In genomic region chr7:137579913-137580640, GRCh38 we compare ENCODE assay signal across 15 cellular contexts.
DNase-seq lines count a peak whose midpoint lies in the region; ATAC-seq and TF ChIP-seq lines count a peak whose summit lies in the region.
"Had no signal": no experiment of that assay in that cellular context is flagged by ENCODE, and none has a peak within 500 bp of the region (broad histone marks: within the 10 kb centered on the region; RNA-seq: fewer than 3 reads in every experiment).

No MANE protein-coding gene starts in this region.

- peak overlapping the region; percentile 48 for H3K27ac ChIP-seq in AG04450 (ENCODE audit: low read depth, low read length)
- H3K27ac ChIP-seq in mammary epithelial cell (ENCODE audit: insufficient read depth, low read depth, low read length): peak overlapping the region; percentile 70
- H3K27ac ChIP-seq in stomach: no peak overlapping the region
- no peak overlapping the region for H3K27ac ChIP-seq in upper lobe of right lung

- in situ Hi-C loops in mammary epithelial cell (cut with MboI; ENCODE audit: low sequenced_read_pairs in 2 of 2): loop anchor here in 1 of 2 donors (25.0 kb wide), 1 partner anchor 418 kb away; no protein-coding TSS in a partner anchor

- no peak for TF ChIP-seq EP300 in stomach (IDR thresholded peaks at IDR 0.05)

- no peak for TF ChIP-seq POLR2A in stomach (IDR thresholded peaks at IDR 0.05)

- dilution Hi-C loops in mammary epithelial cell (cut with HindIII; ENCODE audit: low sequenced_read_pairs): no loop called here

- peak overlapping the region; percentile 60 for H3K4me2 ChIP-seq in mammary epithelial cell (ENCODE audit: insufficient read depth, low read depth, low read length)

- H3K9ac ChIP-seq in mammary epithelial cell (ENCODE audit: insufficient read depth, low read length): no peak overlapping the region

- H3K4me1 ChIP-seq in mammary epithelial cell (ENCODE audit: insufficient read depth, low read length) (peaks cover 30% of the 10 kb centered on the region), stomach (no peaks in the 10 kb centered on the region), upper lobe of right lung (no peaks in the 10 kb centered on the region)

- no peak for ATAC-seq in upper lobe of right lung
- ATAC-seq: stimulated activated naive B cell treated with anti-CD40 and anti-IgM and Interleukin-4, amounts not matched to agents 10 μg/mL and 1 μg/mL and 100 μg/mL, for 72 hours had no signal

- BruUV-seq in mammary epithelial cell (replicated peaks; lab: Mats Ljungman, UMichigan): TSS peak; percentile 80

- no peak for TF ChIP-seq CTCF in AG04450 (IDR thresholded peaks at IDR 0.05; ENCODE audit: low read depth, low read length)
- no peak for TF ChIP-seq CTCF in mammary epithelial cell (conservative IDR thresholded peaks at IDR 0.05 in 1 of 2, IDR thresholded peaks at IDR 0.05 in 1 of 2; ENCODE audit: extremely low read depth in 1 of 2, insufficient read depth in 1 of 2, low read depth in 1 of 2, low read length in 2 of 2)
- TF ChIP-seq CTCF in stomach (IDR thresholded peaks at IDR 0.05): no peak
- TF ChIP-seq CTCF in upper lobe of right lung (IDR thresholded peaks at IDR 0.05): no peak

- CTCF ChIA-PET in AG04450 (lab: Charles Lee) (interaction anchor here (1.3 to 3.3 kb wide), 7 partner anchors 10 to 411 kb away, joined by 3 to 19 read pairs (median 6); no protein-coding TSS in a partner anchor), mammary epithelial cell (lab: Charles Lee; ENCODE audit: low non-redundant PET) (interaction anchor here (0.6 to 0.7 kb wide), 3 partner anchors 92 to 1918 kb away, joined by 3 to 4 read pairs (median 3); partner anchors contain the start of gene STMP1)

- peak; percentile 65 for DNase-seq in AG04450 (ENCODE audit: low read depth, low spot score)
- peak; percentile 91 for DNase-seq in M059J (ENCODE audit: low read depth)
- DNase-seq in mammary epithelial cell: peak; percentile 83
- peak; percentile 89 for DNase-seq in kidney glomerular epithelial cell (lab: John Stamatoyannopoulos, UW)
- DNase-seq in nucleus accumbens (lab: John Stamatoyannopoulos, UW): no peak
- DNase-seq in stomach: no peak
- no peak for DNase-seq in ureter (ENCODE audit: low spot score)
- DNase-seq in upper lobe of right lung: no peak
- DNase-seq: AML-193; aorta; erythroblast; islet precursor cell; NCI-H2029; stimulated activated naive B cell treated with anti-CD40 and anti-IgM and Interleukin-4, amounts not matched to agents 10 μg/mL and 1 μg/mL and 100 μg/mL, for 72 hours; T-helper 9 cell had no signal

- H3K36me3 ChIP-seq in mammary epithelial cell (ENCODE audit: insufficient read depth, low read length) (no peaks in the 10 kb centered on the region), stomach (no peaks in the 10 kb centered on the region), upper lobe of right lung (no peaks in the 10 kb centered on the region)

- H3K4me3 ChIP-seq in AG04450 (ENCODE audit: low read depth, low read length) (no peak overlapping the region), mammary epithelial cell (replicated peaks in 1 of 3; ENCODE audit: insufficient read depth in 1 of 3, low read depth in 2 of 3, low read length in 3 of 3) (no peak overlapping the region), stomach (no peak overlapping the region), upper lobe of right lung (no peak overlapping the region)

- H3K9me3 ChIP-seq in AG04450 (ENCODE audit: control insufficient read depth, insufficient read depth, low read length) (no peaks in the 10 kb centered on the region), mammary epithelial cell (replicated peaks; ENCODE audit: insufficient read depth, low read length) (no peaks in the 10 kb centered on the region), stomach (no peaks in the 10 kb centered on the region), upper lobe of right lung (no peaks in the 10 kb centered on the region)

- no peaks in the 10 kb centered on the region for H3K79me2 ChIP-seq in mammary epithelial cell (ENCODE audit: insufficient read depth, low read length)

- WGBS in mammary epithelial cell (ENCODE audit: low coverage, missing lambda C conversion rate): 40% methylated on average over 2 of the region's 2 CpGs
- WGBS in stomach, 5 donors: 59 to 76% (median 75%) methylated on average over 2 of the region's 2 CpGs

- H3K27me3 ChIP-seq in AG04450 (ENCODE audit: control insufficient read depth, insufficient read depth, low read length): no peaks in the 10 kb centered on the region
- no peaks in the 10 kb centered on the region for H3K27me3 ChIP-seq in mammary epithelial cell (ENCODE audit: insufficient read depth, low read length)
- no peaks in the 10 kb centered on the region for H3K27me3 ChIP-seq in stomach
- no peaks in the 10 kb centered on the region for H3K27me3 ChIP-seq in upper lobe of right lung

- H4K20me1 ChIP-seq in mammary epithelial cell (ENCODE audit: insufficient read depth, low read length): no peaks in the 10 kb centered on the region

- H2AFZ ChIP-seq in mammary epithelial cell (ENCODE audit: low read depth, low read length): peak overlapping the region; percentile 10

- POLR2A ChIA-PET in AG04450 (lab: Yijun Ruan, JAX): interaction anchor here (1.1 kb wide), 1 partner anchor 11 kb away, joined by 3 read pairs; no protein-coding TSS in a partner anchor

- intact Hi-C loops in mammary epithelial cell (cut with micrococcal nuclease): no loop called here
- intact Hi-C loops in stomach (cut with DNase I; ENCODE audit: low total_unique reads): no loop called here
- intact Hi-C loops in upper lobe of right lung (cut with DNase I): no loop called here

Comparison
In these comparisons a context has a peak if more than half of its experiments do, and no peak if none do; other contexts are left out.
1. DNase-seq: peak in AG04450 (single experiment), M059J (single experiment), mammary epithelial cell (single experiment) and kidney glomerular epithelial cell (single experiment); none in nucleus accumbens (0 of 56), stomach (single experiment), ureter (single experiment) and upper lobe of right lung (single experiment).
2. H3K27ac ChIP-seq: peak in AG04450 (single experiment) and mammary epithelial cell (single experiment); none in stomach (0 of 5) and upper lobe of right lung (single experiment).